In the genomic region with DNA sequence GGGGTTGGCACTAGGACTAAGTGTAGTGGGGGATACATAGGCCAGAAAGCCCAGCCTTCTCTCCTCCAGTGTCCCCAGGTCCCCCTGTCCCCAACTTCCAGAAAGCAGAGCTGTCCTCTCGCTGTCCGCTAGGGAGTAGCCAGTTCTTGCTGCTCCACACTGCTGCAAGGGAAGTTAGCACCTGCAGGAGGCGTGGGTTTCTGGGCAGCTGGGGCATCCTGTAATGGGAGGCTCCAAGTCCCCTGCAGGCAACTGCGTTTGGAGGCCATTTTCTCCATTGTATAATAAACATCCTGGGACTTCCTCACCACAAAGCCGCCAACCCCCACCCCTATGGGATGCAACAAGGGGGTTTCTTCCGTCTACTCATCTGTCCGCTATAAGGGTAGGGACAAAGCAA, we compare ENCODE assay signal across 8 cellular contexts. TPM values are rescaled to one million over a fixed set of nuclear protein-coding genes. Genes with fewer than 3 reads are reported as not detected.
DNase-seq lines count a peak whose midpoint lies in the region; ATAC-seq and TF ChIP-seq lines count a peak whose summit lies in the region.

No MANE protein-coding gene starts in this region.

- peaks cover 36% of the 10 kb centered on the region for H3K27me3 Mint-ChIP-seq in activated naive CD4-positive, alpha-beta T cell treated with anti-CD3 and anti-CD28 coated beads for 36 hours (ENCODE audit: low read depth)

- peaks cover 18% of the 10 kb centered on the region; the same call in 1 of the 2 replicates for H3K4me1 ChIP-seq in PC-3 (ENCODE audit: insufficient read depth, low read length)
- H3K4me1 ChIP-seq in foreskin keratinocyte, result no peaks in the 10 kb centered on the region
- H3K4me1 ChIP-seq in stomach, result peaks cover 19 to 27% (median 24%) of the 10 kb centered on the region in 4 donors
- H3K4me1 ChIP-seq in sigmoid colon, result peaks cover 0 to 21% (median 19%) of the 10 kb centered on the region in 4 donors

- WGBS in stomach, 5 donors, result 27 to 44% (median 41%) methylated on average over 7 of the region's 7 CpGs
- WGBS in sigmoid colon, 2 donors, result 36 to 49% methylated on average over 7 of the region's 7 CpGs

- H3K9me2 ChIP-seq in PC-3 (replicated peaks; ENCODE audit: low read length), result no peaks in the 10 kb centered on the region

- H3K9me3 ChIP-seq in PC-3 (ENCODE audit: low read length) (no peaks in the 10 kb centered on the region), stomach (no peaks in the 10 kb centered on the region), sigmoid colon (no peaks in the 10 kb centered on the region)

- H3K4me3 ChIP-seq in PC-3 (ENCODE audit: low read length), result no peak overlapping the region
- H3K4me3 ChIP-seq in stomach, result no peak overlapping the region
- no peak overlapping the region for H3K4me3 ChIP-seq in sigmoid colon

- no peak for TF ChIP-seq POLR2A in stomach (IDR thresholded peaks at IDR 0.05)
- TF ChIP-seq POLR2A in sigmoid colon (IDR thresholded peaks at IDR 0.05), result no peak

- H3K27ac ChIP-seq in PC-3 (ENCODE audit: low read length), result no peak overlapping the region
- H3K27ac ChIP-seq in foreskin keratinocyte, result no peak overlapping the region
- H3K27ac ChIP-seq in stomach, result no peak overlapping the region
- no peak overlapping the region for H3K27ac ChIP-seq in sigmoid colon

- H3K4me1 Mint-ChIP-seq in activated naive CD4-positive, alpha-beta T cell treated with anti-CD3 and anti-CD28 coated beads for 36 hours (ENCODE audit: low read depth), result peaks cover 9% of the 10 kb centered on the region

- intact Hi-C loops in activated naive CD4-positive, alpha-beta T cell treated with anti-CD3 and anti-CD28 coated beads for 36 hours (cut with micrococcal nuclease), result no loop called here
- intact Hi-C loops in PC-3 (cut with micrococcal nuclease), result no loop called here
- intact Hi-C loops in stomach (cut with DNase I; ENCODE audit: low total_unique reads), result no loop called here
- intact Hi-C loops in sigmoid colon (cut with DNase I), result no loop called here

- H3K27ac Mint-ChIP-seq in activated naive CD4-positive, alpha-beta T cell treated with anti-CD3 and anti-CD28 coated beads for 36 hours, result no peak overlapping the region
- H3K27ac Mint-ChIP-seq in activated naive CD4-positive, alpha-beta T cell treated with anti-CD3 and anti-CD28 coated beads, Interleukin-2, amount 50 U/mL, for 72 hours, result no peak overlapping the region

- H3K79me2 ChIP-seq in PC-3 (ENCODE audit: low read length), result no peaks in the 10 kb centered on the region

- H3K27me3 ChIP-seq in PC-3 (ENCODE audit: low read length) (peaks cover 54% of the 10 kb centered on the region), foreskin keratinocyte (peaks cover 88% of the 10 kb centered on the region), stomach (peaks cover 4 to 65% (median 35%) of the 10 kb centered on the region in 3 donors), sigmoid colon (peaks cover 18 to 54% (median 40%) of the 10 kb centered on the region in 3 donors)

- peak; percentile 11 for DNase-seq in activated naive CD4-positive, alpha-beta T cell treated with anti-CD3 and anti-CD28 coated beads for 36 hours
- DNase-seq in activated naive CD4-positive, alpha-beta T cell treated with anti-CD3 and anti-CD28 coated beads, Interleukin-2, amount 50 U/mL, for 72 hours (ENCODE audit: low spot score in 2 of 2), result no peak
- DNase-seq in PC-3 (peak; percentile 72), foreskin keratinocyte (no peak), stomach (peak; percentile 39), sigmoid colon (no peak), NCI-H187 (lab: John Stamatoyannopoulos, UW) (no peak)

- ATAC-seq in activated naive CD4-positive, alpha-beta T cell treated with anti-CD3 and anti-CD28 coated beads, Interleukin-2, amount 50 U/mL, for 72 hours, result no peak
- ATAC-seq in PC-3 (peak; percentile 79), foreskin keratinocyte (peak; percentile 42), HG03520 (IDR thresholded peaks at IDR 0.05; ENCODE audit: unreplicated experiment) (no peak)

- H2AFZ ChIP-seq in PC-3 (ENCODE audit: low read length), result peak overlapping the region; percentile 86

- no peak overlapping the region for H3K4me2 ChIP-seq in PC-3 (ENCODE audit: low read length)

- BruUV-seq in PC-3 (replicated peaks; lab: Mats Ljungman, UMichigan), result no TSS peak

- POLR2A ChIA-PET in PC-3 (lab: Charles Lee; ENCODE audit: unreplicated experiment), result no interaction called here

- no peaks in the 10 kb centered on the region for H3K36me3 ChIP-seq in PC-3 (ENCODE audit: low read depth, low read length)
- no peaks in the 10 kb centered on the region for H3K36me3 ChIP-seq in stomach
- H3K36me3 ChIP-seq in sigmoid colon, result no peaks in the 10 kb centered on the region

- CTCF ChIA-PET in activated naive CD4-positive, alpha-beta T cell treated with anti-CD3 and anti-CD28 coated beads for 36 hours (lab: Charles Lee), result interaction anchor here (0.9 to 1.0 kb wide), 2 partner anchors 24 to 35 kb away, joined by 3 read pairs; no protein-coding TSS in a partner anchor
- CTCF ChIA-PET in PC-3 (lab: Charles Lee), result interaction anchor here (0.6 kb wide), 1 partner anchor 796 kb away, joined by 6 read pairs; no protein-coding TSS in a partner anchor

- no peaks in the 10 kb centered on the region for H4K20me1 ChIP-seq in PC-3 (ENCODE audit: low read length)

- H3F3A ChIP-seq in PC-3 (ENCODE audit: low read length, unreplicated experiment), result no peaks in the 10 kb centered on the region

- H3K36me3 Mint-ChIP-seq in activated naive CD4-positive, alpha-beta T cell treated with anti-CD3 and anti-CD28 coated beads for 36 hours (ENCODE audit: low read depth), result no peaks in the 10 kb centered on the region
- H3K36me3 Mint-ChIP-seq in activated naive CD4-positive, alpha-beta T cell treated with anti-CD3 and anti-CD28 coated beads, Interleukin-2, amount 50 U/mL, for 72 hours, result peaks cover 0 to 15% of the 10 kb centered on the region in 2 donors

- TF ChIP-seq EP300 in stomach (IDR thresholded peaks at IDR 0.05), result no peak
- TF ChIP-seq EP300 in sigmoid colon (IDR thresholded peaks at IDR 0.05), result no peak

- no peak overlapping the region for H3K4me3 Mint-ChIP-seq in activated naive CD4-positive, alpha-beta T cell treated with anti-CD3 and anti-CD28 coated beads for 36 hours

- H3K9me3 Mint-ChIP-seq in activated naive CD4-positive, alpha-beta T cell treated with anti-CD3 and anti-CD28 coated beads for 36 hours, result no peaks in the 10 kb centered on the region
- H3K9me3 Mint-ChIP-seq in activated naive CD4-positive, alpha-beta T cell treated with anti-CD3 and anti-CD28 coated beads, Interleukin-2, amount 50 U/mL, for 72 hours, result no peaks in the 10 kb centered on the region

- H3K9ac ChIP-seq in PC-3 (ENCODE audit: low read length), result no peak overlapping the region

- TF ChIP-seq CTCF in PC-3 (conservative IDR thresholded peaks at IDR 0.05; ENCODE audit: low read depth, low read length) (peak; percentile 53), foreskin keratinocyte (conservative IDR thresholded peaks at IDR 0.05) (peak; percentile 45), stomach (IDR thresholded peaks at IDR 0.05) (peak in 1 of 7 experiments; percentile 13), sigmoid colon (IDR thresholded peaks at IDR 0.05) (no peak)

RNA-seq across cellular contexts. Expression of gene RPRML, which starts 1.7 kb away (rescaled TPM):
- not detected for total RNA-seq in activated naive CD4-positive, alpha-beta T cell treated with anti-CD3 and anti-CD28 coated beads for 36 hours
- total RNA-seq in activated naive CD4-positive, alpha-beta T cell treated with anti-CD3 and anti-CD28 coated beads, Interleukin-2, amount 50 U/mL, for 72 hours, result not detected
- total RNA-seq in PC-3 (2014; rRNA removed), result 0.11 TPM in 1 of 2 replicates, not detected in the other
- total RNA-seq in foreskin keratinocyte, result not detected in 2 replicates
- not detected in 2 replicates for polyA plus RNA-seq in foreskin keratinocyte
- not detected for total RNA-seq in stomach
- polyA plus RNA-seq in stomach, result 1 to 10 TPM in 1 of 3 donors, under 1 TPM in 2; 0.37 to 2.4 (median 0.40) TPM
- total RNA-seq in sigmoid colon, result 1 to 10 TPM in 1 of 4 donors, under 1 TPM in 1, not detected in 2; 0.71 to 1.4 TPM
- polyA plus RNA-seq in sigmoid colon, result under 1 TPM in 1 of 3 donors, not detected in 2; 0.32 TPM

RNA-seq across cellular contexts. Expression of gene GOSR2, which starts 54.4 kb away (rescaled TPM):
- 10 to 100 TPM; 32.8 to 38.1 TPM for total RNA-seq in activated naive CD4-positive, alpha-beta T cell treated with anti-CD3 and anti-CD28 coated beads for 36 hours
- 10 to 100 TPM; 38.4 TPM for total RNA-seq in activated naive CD4-positive, alpha-beta T cell treated with anti-CD3 and anti-CD28 coated beads, Interleukin-2, amount 50 U/mL, for 72 hours
- total RNA-seq in PC-3 (2014; rRNA removed) (45.6 and 48.4 TPM in 2 replicates), foreskin keratinocyte (34.6 and 41.1 TPM in 2 replicates), stomach (10 to 100 TPM; 25.0 to 84.0 (median 42.0) TPM), sigmoid colon (10 to 100 TPM; 35.0 to 47.0 (median 41.5) TPM)
- polyA plus RNA-seq in foreskin keratinocyte (34.3 and 38.4 TPM in 2 replicates), stomach (10 to 100 TPM; 15.3 to 24.1 (median 23.0) TPM), sigmoid colon (10 to 100 TPM; 21.6 to 30.9 (median 29.8) TPM)

Comparison
In these comparisons a context has a peak if more than half of its experiments do, and no peak if none do; other contexts are left out.
1. DNase-seq: peak in activated naive CD4-positive, alpha-beta T cell treated with anti-CD3 and anti-CD28 coated beads for 36 hours (single experiment), PC-3 (single experiment) and stomach (single experiment); none in activated naive CD4-positive, alpha-beta T cell treated with anti-CD3 and anti-CD28 coated beads, Interleukin-2, amount 50 U/mL, for 72 hours (0 of 2), foreskin keratinocyte (0 of 2), sigmoid colon (single experiment) and NCI-H187 (0 of 2).
2. ATAC-seq: peak in PC-3 (single experiment) and foreskin keratinocyte (single experiment); none in activated naive CD4-positive, alpha-beta T cell treated with anti-CD3 and anti-CD28 coated beads, Interleukin-2, amount 50 U/mL, for 72 hours (0 of 2) and HG03520 (single experiment).
3. CTCF ChIP-seq: peak in PC-3 (single experiment) and foreskin keratinocyte (single experiment); none in sigmoid colon (0 of 4).